Comparison of ENCODE assay signal across 8 cellular contexts in the genomic region with DNA sequence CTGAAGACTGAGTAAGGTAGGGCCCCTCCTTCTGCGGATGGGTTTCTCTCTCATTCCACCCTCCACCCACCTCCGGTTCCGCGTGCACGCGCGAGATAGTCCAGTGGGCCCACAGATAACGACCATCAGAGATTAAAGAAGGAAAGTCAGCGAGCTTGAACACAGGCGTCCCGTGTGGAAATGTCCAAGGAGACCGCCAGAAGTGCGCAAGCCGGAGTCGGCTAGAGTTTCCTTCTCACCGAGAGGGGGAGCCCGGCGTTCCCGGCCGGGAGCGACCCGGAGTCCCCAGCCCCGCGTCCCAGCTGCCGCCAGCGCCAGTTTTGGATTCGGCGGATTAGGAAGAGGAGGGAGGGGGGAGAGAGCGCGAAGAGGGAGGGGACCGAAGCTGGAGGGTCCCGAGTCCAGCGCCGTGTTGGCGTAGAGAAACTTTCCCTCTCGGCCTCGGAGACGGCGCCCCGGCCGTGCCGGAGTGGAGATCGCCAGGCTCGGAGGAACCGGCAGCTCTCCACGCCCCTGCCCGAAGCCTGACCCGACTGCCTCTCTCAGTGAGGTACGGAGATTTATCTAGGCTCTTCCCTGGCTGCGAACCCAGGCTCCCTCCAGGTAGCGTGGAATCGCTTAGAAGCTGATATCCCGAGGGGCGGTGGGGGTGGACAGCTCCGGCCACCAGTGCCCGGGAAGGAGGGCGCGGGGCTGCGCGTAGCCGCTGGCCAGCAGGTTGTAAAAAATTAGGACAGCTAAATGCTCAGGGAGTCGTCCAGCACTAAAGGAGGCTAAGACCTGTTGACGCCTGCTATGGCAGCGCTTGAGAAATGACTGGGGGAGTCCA. TPM values are rescaled to one million over a fixed set of nuclear protein-coding genes. Genes with fewer than 3 reads are reported as not detected.
DNase-seq lines count a peak whose midpoint lies in the region; ATAC-seq and TF ChIP-seq lines count a peak whose summit lies in the region.

GULP1 (plus strand) TSS at position 258 of the 829 bp plus-strand sequence. CDS start 185,829 bp downstream, outside the sequence.

- POLR2A ChIA-PET in activated naive CD8-positive, alpha-beta T cell treated with anti-CD3 and anti-CD28 coated beads, Interleukin-2, amount 10 ng/mL, durations not matched to agents 7 days and 5 days (lab: Charles Lee), result no interaction called here

- ATAC-seq in activated CD8-positive, alpha-beta memory T cell treated with anti-CD3 and anti-CD28 coated beads, Interleukin-2, amount 10 ng/mL, durations not matched to agents 7 days and 5 days, result no peak
- peak; percentile 39 for ATAC-seq in activated naive CD8-positive, alpha-beta T cell treated with anti-CD3 and anti-CD28 coated beads, Interleukin-2, amount 10 ng/mL, durations not matched to agents 7 days and 5 days (ENCODE audit: low read depth)
- ATAC-seq in GM18502 (IDR thresholded peaks at IDR 0.05; ENCODE audit: poor library complexity, unreplicated experiment), result no peak

- no peak within 1 kb of the TSS for H3K4me3 Mint-ChIP-seq in activated CD8-positive, alpha-beta memory T cell treated with anti-CD3 and anti-CD28 coated beads, Interleukin-2, amount 10 ng/mL, durations not matched to agents 7 days and 5 days
- peak within 1 kb of the TSS; percentile 72 for H3K4me3 Mint-ChIP-seq in activated naive CD8-positive, alpha-beta T cell treated with anti-CD3 and anti-CD28 coated beads, Interleukin-2, amount 10 ng/mL, durations not matched to agents 7 days and 5 days
- peak within 1 kb of the TSS; percentile 98 for H3K4me3 Mint-ChIP-seq in glutamatergic neuron (ENCODE audit: unreplicated experiment)

- CTCF ChIA-PET in activated CD8-positive, alpha-beta memory T cell treated with anti-CD3 and anti-CD28 coated beads, Interleukin-2, amount 10 ng/mL, durations not matched to agents 7 days and 5 days (lab: Charles Lee), result no interaction called here

- peaks cover 3% of the 10 kb centered on the region for H3K9me3 Mint-ChIP-seq in activated CD8-positive, alpha-beta memory T cell treated with anti-CD3 and anti-CD28 coated beads, Interleukin-2, amount 10 ng/mL, durations not matched to agents 7 days and 5 days (ENCODE audit: low read depth)
- H3K9me3 Mint-ChIP-seq in activated naive CD8-positive, alpha-beta T cell treated with anti-CD3 and anti-CD28 coated beads, Interleukin-2, amount 10 ng/mL, durations not matched to agents 7 days and 5 days, result no peaks in the 10 kb centered on the region
- peaks cover 11% of the 10 kb centered on the region for H3K9me3 Mint-ChIP-seq in glutamatergic neuron (ENCODE audit: unreplicated experiment)

- H3K4me1 Mint-ChIP-seq in activated CD8-positive, alpha-beta memory T cell treated with anti-CD3 and anti-CD28 coated beads, Interleukin-2, amount 10 ng/mL, durations not matched to agents 7 days and 5 days, result no peaks in the 10 kb centered on the region
- peaks cover 8% of the 10 kb centered on the region for H3K4me1 Mint-ChIP-seq in activated naive CD8-positive, alpha-beta T cell treated with anti-CD3 and anti-CD28 coated beads, Interleukin-2, amount 10 ng/mL, durations not matched to agents 7 days and 5 days
- peaks cover 22% of the 10 kb centered on the region for H3K4me1 Mint-ChIP-seq in glutamatergic neuron (ENCODE audit: low read depth, unreplicated experiment)

- H3K36me3 Mint-ChIP-seq in activated CD8-positive, alpha-beta memory T cell treated with anti-CD3 and anti-CD28 coated beads, Interleukin-2, amount 10 ng/mL, durations not matched to agents 7 days and 5 days, result peaks cover 4% of the 10 kb centered on the region
- no peaks in the 10 kb centered on the region for H3K36me3 Mint-ChIP-seq in activated naive CD8-positive, alpha-beta T cell treated with anti-CD3 and anti-CD28 coated beads, Interleukin-2, amount 10 ng/mL, durations not matched to agents 7 days and 5 days
- no peaks in the 10 kb centered on the region for H3K36me3 Mint-ChIP-seq in glutamatergic neuron (ENCODE audit: unreplicated experiment)

- peak; percentile 54 for TF ChIP-seq CTCF in glutamatergic neuron (IDR thresholded peaks at IDR 0.05; ENCODE audit: partially characterized antibody, unreplicated experiment)

- peak; percentile 54 for DNase-seq in activated CD8-positive, alpha-beta memory T cell treated with anti-CD3 and anti-CD28 coated beads, Interleukin-2, amount 50 U/mL, for 48 hours
- no peak for DNase-seq in activated CD8-positive, alpha-beta memory T cell treated with anti-CD3 and anti-CD28 coated beads, Interleukin-2, amount 10 ng/mL, durations not matched to agents 7 days and 5 days
- DNase-seq in NCI-H2171 treated with DMSO at 0.1 percent for 48 hours (lab: John Stamatoyannopoulos, UW) (peak; percentile 8), glutamatergic neuron (peak; percentile 83), occipital lobe (lab: John Stamatoyannopoulos, UW) (peak; percentile 46), AML-193 (lab: John Stamatoyannopoulos, UW) (no peak)
- peak; percentile 35 for DNase-seq in activated naive CD8-positive, alpha-beta T cell treated with anti-CD3 and anti-CD28 coated beads, Interleukin-2, amount 10 ng/mL, durations not matched to agents 7 days and 5 days

- H3K27ac Mint-ChIP-seq in activated CD8-positive, alpha-beta memory T cell treated with anti-CD3 and anti-CD28 coated beads, Interleukin-2, amount 10 ng/mL, durations not matched to agents 7 days and 5 days, result no peak within 1 kb of the TSS
- H3K27ac Mint-ChIP-seq in activated naive CD8-positive, alpha-beta T cell treated with anti-CD3 and anti-CD28 coated beads, Interleukin-2, amount 10 ng/mL, durations not matched to agents 7 days and 5 days, result no peak within 1 kb of the TSS
- H3K27ac Mint-ChIP-seq in glutamatergic neuron (ENCODE audit: unreplicated experiment), result peak within 1 kb of the TSS; percentile 86

- H3K27me3 Mint-ChIP-seq in activated CD8-positive, alpha-beta memory T cell treated with anti-CD3 and anti-CD28 coated beads, Interleukin-2, amount 10 ng/mL, durations not matched to agents 7 days and 5 days, result peaks cover 38% of the 10 kb centered on the region
- H3K27me3 Mint-ChIP-seq in activated naive CD8-positive, alpha-beta T cell treated with anti-CD3 and anti-CD28 coated beads, Interleukin-2, amount 10 ng/mL, durations not matched to agents 7 days and 5 days, result peaks cover 51% of the 10 kb centered on the region
- H3K27me3 Mint-ChIP-seq in glutamatergic neuron (ENCODE audit: unreplicated experiment), result peaks cover 9% of the 10 kb centered on the region

RNA-seq across cellular contexts. Expression of gene GULP1, which starts in this region (rescaled TPM):
- not detected for total RNA-seq in activated CD8-positive, alpha-beta memory T cell treated with anti-CD3 and anti-CD28 coated beads, Interleukin-2, amount 10 ng/mL, durations not matched to agents 7 days and 5 days
- total RNA-seq in activated naive CD8-positive, alpha-beta T cell treated with anti-CD3 and anti-CD28 coated beads, Interleukin-2, amount 10 ng/mL, durations not matched to agents 7 days and 5 days, result not detected
- total RNA-seq in glutamatergic neuron (ENCODE audit: unreplicated experiment), result 17.7 TPM
- total RNA-seq in occipital lobe, result 117 TPM

Comparison
In these comparisons a context has a peak if more than half of its experiments do, and no peak if none do; other contexts are left out.
1. RNA of gene GULP1 (total RNA-seq): 117 TPM in occipital lobe (single experiment) and 17.7 TPM in glutamatergic neuron (single experiment); not detected in activated CD8-positive, alpha-beta memory T cell treated with anti-CD3 and anti-CD28 coated beads, Interleukin-2, amount 10 ng/mL, durations not matched to agents 7 days and 5 days and not detected in activated naive CD8-positive, alpha-beta T cell treated with anti-CD3 and anti-CD28 coated beads, Interleukin-2, amount 10 ng/mL, durations not matched to agents 7 days and 5 days; every median in the first group is over 10 times any median in the second.
2. DNase-seq: peak in activated CD8-positive, alpha-beta memory T cell treated with anti-CD3 and anti-CD28 coated beads, Interleukin-2, amount 50 U/mL, for 48 hours (single experiment), NCI-H2171 treated with DMSO at 0.1 percent for 48 hours (single experiment), glutamatergic neuron (single experiment) and occipital lobe (single experiment); none in activated CD8-positive, alpha-beta memory T cell treated with anti-CD3 and anti-CD28 coated beads, Interleukin-2, amount 10 ng/mL, durations not matched to agents 7 days and 5 days (single experiment) and AML-193 (0 of 2).
3. Peak in DNase-seq and ATAC-seq in activated naive CD8-positive, alpha-beta T cell treated with anti-CD3 and anti-CD28 coated beads, Interleukin-2, amount 10 ng/mL, durations not matched to agents 7 days and 5 days; RNA of the gene not detected or under 1 TPM.